9 cellular contexts compared by ENCODE assay signal in the genomic region with DNA sequence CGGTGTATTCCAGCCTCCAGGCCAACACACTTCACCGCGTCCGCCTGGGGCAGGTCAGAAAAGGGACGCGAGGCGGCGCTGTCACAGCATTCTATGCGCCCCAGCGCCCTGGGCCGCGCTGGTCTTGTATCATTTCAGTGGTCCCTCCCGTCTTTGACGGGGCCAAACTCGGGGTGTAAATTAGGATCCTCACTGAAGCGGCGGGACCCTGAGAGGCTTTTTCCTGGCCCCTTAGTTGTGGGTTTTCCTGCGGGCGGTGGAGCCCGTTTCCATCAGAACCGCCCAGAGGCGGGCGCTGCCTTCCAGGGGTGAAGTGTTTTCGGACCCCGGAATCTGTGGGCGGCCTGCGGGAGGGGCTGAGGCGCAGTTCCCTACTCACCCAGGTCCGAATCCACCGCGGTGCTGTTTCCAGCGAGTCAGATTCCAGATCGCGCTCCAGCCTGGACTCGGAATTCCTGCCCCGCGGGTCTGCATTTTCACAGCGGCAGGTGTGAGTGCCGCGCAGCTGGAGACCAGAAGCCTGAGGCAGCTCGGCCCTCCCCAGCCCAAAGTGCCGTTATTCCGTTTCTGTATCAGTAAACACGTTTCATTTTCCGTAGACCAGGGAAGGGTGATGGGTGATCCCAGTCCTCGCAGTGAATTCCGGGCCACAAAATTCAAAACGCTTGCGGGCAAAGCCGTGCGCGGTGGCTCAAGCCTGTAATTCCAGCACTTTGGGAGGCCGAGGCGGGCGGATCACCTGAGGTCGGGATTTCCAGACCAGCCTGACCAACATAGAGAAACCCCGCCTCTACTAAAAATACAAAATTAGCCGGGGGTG. TPM values are rescaled to one million over a fixed set of nuclear protein-coding genes. Genes with fewer than 3 reads are reported as not detected.
A peak's percentile ranks its signal among the peaks of the same experiment; 100 is the strongest.
DNase-seq lines count a peak whose midpoint lies in the region; ATAC-seq and TF ChIP-seq lines count a peak whose summit lies in the region.
"Had no signal": no experiment of that assay in that cellular context is flagged by ENCODE, and none has a peak within 500 bp of the region (broad histone marks: within the 10 kb centered on the region; RNA-seq: fewer than 3 reads in every experiment).

No MANE protein-coding gene starts in this region.

- TF ChIP-seq CTCF in BJ (IDR thresholded peaks at IDR 0.05; ENCODE audit: insufficient read depth, low read depth, low read length) (peak; percentile 95), glutamatergic neuron (IDR thresholded peaks at IDR 0.05; ENCODE audit: partially characterized antibody, unreplicated experiment) (peak; percentile 80), osteocyte (IDR thresholded peaks at IDR 0.05) (peak; percentile 91), thoracic aorta (IDR thresholded peaks at IDR 0.05) (peak; percentile 72)

- CTCF ChIA-PET in BJ (lab: Yijun Ruan, JAX): interaction anchor here (0.9 to 4.2 kb wide), 15 partner anchors 11 to 128 kb away, joined by 3 to 44 read pairs (median 4); a partner anchor contains a TSS

- DNase-seq in BJ (ENCODE audit: low read depth): no peak
- DNase-seq in activated naive CD4-positive, alpha-beta T cell treated with anti-CD3 and anti-CD28 coated beads, Interleukin-2, amount 50 U/mL, for 16 hours: peak; percentile 83
- DNase-seq in glutamatergic neuron: peak; percentile 92
- DNase-seq in osteocyte (ENCODE audit: extremely low spot score, unreplicated experiment): peak; percentile 95
- peak; percentile 45 for DNase-seq in thoracic aorta (ENCODE audit: low spot score)

- H3K9me3 Mint-ChIP-seq in glutamatergic neuron (ENCODE audit: unreplicated experiment) (peaks cover 5% of the 10 kb centered on the region), osteocyte (ENCODE audit: unreplicated experiment) (no peaks in the 10 kb centered on the region)

- H3K27ac ChIP-seq in KOPT-K1 (ENCODE audit: low read depth, low read length, poor library complexity, severe bottlenecking) (peak overlapping the region; percentile 85), thoracic aorta (peak overlapping the region; percentile 50 to 74)

- peak; percentile 31 for ATAC-seq in GM19023 (IDR thresholded peaks at IDR 0.05; ENCODE audit: unreplicated experiment)
- peak; percentile 79 for ATAC-seq in SK-N-SH treated with all-trans-retinoic acid at 6 μM for 48 hours
- no peak for ATAC-seq in thoracic aorta (ENCODE audit: insufficient number of reproducible peaks, low FRiP score, low read depth)

- peaks cover 15% of the 10 kb centered on the region for H3K27me3 Mint-ChIP-seq in glutamatergic neuron (ENCODE audit: unreplicated experiment)
- no peaks in the 10 kb centered on the region for H3K27me3 Mint-ChIP-seq in osteocyte (ENCODE audit: unreplicated experiment)

- H3K4me1 Mint-ChIP-seq in glutamatergic neuron (ENCODE audit: low read depth, unreplicated experiment) (peaks cover 10% of the 10 kb centered on the region), osteocyte (ENCODE audit: unreplicated experiment) (peaks cover 52% of the 10 kb centered on the region)

- H3K36me3 Mint-ChIP-seq in glutamatergic neuron (ENCODE audit: unreplicated experiment) (no peaks in the 10 kb centered on the region), osteocyte (ENCODE audit: unreplicated experiment) (no peaks in the 10 kb centered on the region)

- peak overlapping the region; percentile 84 for H3K4me3 Mint-ChIP-seq in glutamatergic neuron (ENCODE audit: unreplicated experiment)
- H3K4me3 Mint-ChIP-seq in osteocyte (ENCODE audit: unreplicated experiment): peak overlapping the region; percentile 77

- POLR2A ChIA-PET in BJ (lab: Charles Lee): interaction anchor here (0.6 kb wide), 1 partner anchor 68 kb away, joined by 9 read pairs; no protein-coding TSS in a partner anchor

- no peaks in the 10 kb centered on the region for H3K27me3 ChIP-seq in BJ (ENCODE audit: control insufficient read depth, insufficient read depth, low read length)
- no peaks in the 10 kb centered on the region for H3K27me3 ChIP-seq in thoracic aorta (replicated peaks; ENCODE audit: insufficient read depth)

- H3K4me1 ChIP-seq in thoracic aorta (ENCODE audit: control insufficient read depth in 1 of 2, low read depth in 2 of 2): peaks cover 6 to 24% of the 10 kb centered on the region in 2 donors

- no peaks in the 10 kb centered on the region for H3K9me3 ChIP-seq in KOPT-K1 (ENCODE audit: insufficient read depth, low read length, poor library complexity, severe bottlenecking)
- no peaks in the 10 kb centered on the region for H3K9me3 ChIP-seq in thoracic aorta

- peak overlapping the region; percentile 71 for H3K4me3 ChIP-seq in BJ (ENCODE audit: low read depth, low read length)
- peak overlapping the region; percentile 79 for H3K4me3 ChIP-seq in thoracic aorta

- H3K36me3 ChIP-seq in BJ (ENCODE audit: control insufficient read depth, insufficient read depth, low read length) (no peaks in the 10 kb centered on the region), KOPT-K1 (ENCODE audit: insufficient read depth, low read length) (no peaks in the 10 kb centered on the region), thoracic aorta (no peaks in the 10 kb centered on the region)

- H3K27ac Mint-ChIP-seq in glutamatergic neuron (ENCODE audit: unreplicated experiment) (no peak overlapping the region), osteocyte (ENCODE audit: unreplicated experiment) (peak overlapping the region; percentile 94)

TF ChIP-seq in SK-N-SH treated with all-trans-retinoic acid at 6 μM for 48 hours, 23 proteins besides CTCF, POLR2A, EP300 and RAD21 (continues in another document):
- TF ChIP-seq ZNF8 (CRISPR knock-in tag; IDR thresholded peaks at IDR 0.05): no peak
- TF ChIP-seq, protein P1, sequence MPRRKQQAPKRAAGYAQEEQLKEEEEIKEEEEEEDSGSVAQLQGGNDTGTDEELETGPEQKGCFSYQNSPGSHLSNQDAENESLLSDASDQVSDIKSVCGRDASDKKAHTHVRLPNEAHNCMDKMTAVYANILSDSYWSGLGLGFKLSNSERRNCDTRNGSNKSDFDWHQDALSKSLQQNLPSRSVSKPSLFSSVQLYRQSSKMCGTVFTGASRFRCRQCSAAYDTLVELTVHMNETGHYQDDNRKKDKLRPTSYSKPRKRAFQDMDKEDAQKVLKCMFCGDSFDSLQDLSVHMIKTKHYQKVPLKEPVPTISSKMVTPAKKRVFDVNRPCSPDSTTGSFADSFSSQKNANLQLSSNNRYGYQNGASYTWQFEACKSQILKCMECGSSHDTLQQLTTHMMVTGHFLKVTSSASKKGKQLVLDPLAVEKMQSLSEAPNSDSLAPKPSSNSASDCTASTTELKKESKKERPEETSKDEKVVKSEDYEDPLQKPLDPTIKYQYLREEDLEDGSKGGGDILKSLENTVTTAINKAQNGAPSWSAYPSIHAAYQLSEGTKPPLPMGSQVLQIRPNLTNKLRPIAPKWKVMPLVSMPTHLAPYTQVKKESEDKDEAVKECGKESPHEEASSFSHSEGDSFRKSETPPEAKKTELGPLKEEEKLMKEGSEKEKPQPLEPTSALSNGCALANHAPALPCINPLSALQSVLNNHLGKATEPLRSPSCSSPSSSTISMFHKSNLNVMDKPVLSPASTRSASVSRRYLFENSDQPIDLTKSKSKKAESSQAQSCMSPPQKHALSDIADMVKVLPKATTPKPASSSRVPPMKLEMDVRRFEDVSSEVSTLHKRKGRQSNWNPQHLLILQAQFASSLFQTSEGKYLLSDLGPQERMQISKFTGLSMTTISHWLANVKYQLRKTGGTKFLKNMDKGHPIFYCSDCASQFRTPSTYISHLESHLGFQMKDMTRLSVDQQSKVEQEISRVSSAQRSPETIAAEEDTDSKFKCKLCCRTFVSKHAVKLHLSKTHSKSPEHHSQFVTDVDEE (CRISPR knock-in tag; IDR thresholded peaks at IDR 0.05): no peak
- no peak for TF ChIP-seq SNAI2 (CRISPR knock-in tag; IDR thresholded peaks at IDR 0.05)
- TF ChIP-seq BACH2 (CRISPR knock-in tag; IDR thresholded peaks at IDR 0.05; ENCODE audit: borderline replicate concordance): no peak
- no peak for TF ChIP-seq ISL1 (CRISPR knock-in tag; IDR thresholded peaks at IDR 0.05)
- TF ChIP-seq GLIS3 (CRISPR knock-in tag; IDR thresholded peaks at IDR 0.05): no peak
- TF ChIP-seq ZNF70 (CRISPR knock-in tag; IDR thresholded peaks at IDR 0.05): no peak
- TF ChIP-seq TOX (CRISPR knock-in tag; IDR thresholded peaks at IDR 0.05; ENCODE audit: borderline replicate concordance): no peak
- TF ChIP-seq ZC3H10 (CRISPR knock-in tag; IDR thresholded peaks at IDR 0.05): no peak
- TF ChIP-seq ZFP30 (CRISPR knock-in tag; IDR thresholded peaks at IDR 0.05): no peak
- TF ChIP-seq CSDC2 (CRISPR knock-in tag; IDR thresholded peaks at IDR 0.05): no peak

RNA-seq across cellular contexts. Expression of a gene that starts 3.9 kb away (rescaled TPM):
- polyA plus RNA-seq in BJ (2011; rRNA removed): 21.9 and 23.4 TPM in 2 replicates
- 16.1 and 21.2 TPM in 2 replicates for polyA minus RNA-seq in BJ (2011; rRNA and poly(A)+ RNA removed)
- total RNA-seq in glutamatergic neuron (ENCODE audit: unreplicated experiment): 3.6 TPM
- total RNA-seq in osteocyte: 12.1 and 13.8 TPM in 2 replicates
- 1 to 10 TPM; 4.1 to 6.6 TPM for total RNA-seq in thoracic aorta

RNA-seq across cellular contexts. Expression of a gene that starts 34.7 kb away (rescaled TPM):
- not detected in 2 replicates for polyA plus RNA-seq in BJ (2011; rRNA removed)
- polyA minus RNA-seq in BJ (2011; rRNA and poly(A)+ RNA removed): not detected in 2 replicates
- total RNA-seq in glutamatergic neuron (ENCODE audit: unreplicated experiment): not detected
- total RNA-seq in osteocyte: not detected in 2 replicates
- not detected for total RNA-seq in thoracic aorta
- polyA plus RNA-seq: adipose tissue had no signal

RNA-seq across cellular contexts. Expression of a gene that starts 47.7 kb away (rescaled TPM):
- polyA plus RNA-seq in BJ (2011; rRNA removed): 412 and 584 TPM in 2 replicates
- polyA minus RNA-seq in BJ (2011; rRNA and poly(A)+ RNA removed): 531 and 787 TPM in 2 replicates
- total RNA-seq in glutamatergic neuron (ENCODE audit: unreplicated experiment) (526 TPM), osteocyte (315 and 331 TPM in 2 replicates), thoracic aorta (100 to 1,000 TPM; 198 to 217 TPM)

RNA-seq across cellular contexts. Expression of a gene that starts 52.3 kb away (rescaled TPM):
- polyA plus RNA-seq in BJ (2011; rRNA removed): 2.7 and 3.6 TPM in 2 replicates
- 0.36 and 1.1 TPM in 2 replicates for polyA minus RNA-seq in BJ (2011; rRNA and poly(A)+ RNA removed)
- total RNA-seq in glutamatergic neuron (ENCODE audit: unreplicated experiment) (95.6 TPM), osteocyte (8.8 and 9.0 TPM in 2 replicates), thoracic aorta (under 1 TPM; 0.78 to 0.95 TPM)

RNA-seq across cellular contexts. Expression of a gene that starts 53.3 kb away (rescaled TPM):
- polyA plus RNA-seq in BJ (2011; rRNA removed): 10.8 and 13.6 TPM in 2 replicates
- polyA minus RNA-seq in BJ (2011; rRNA and poly(A)+ RNA removed): 5.4 and 6.6 TPM in 2 replicates
- total RNA-seq in glutamatergic neuron (ENCODE audit: unreplicated experiment) (29.8 TPM), osteocyte (28.7 and 33.2 TPM in 2 replicates), thoracic aorta (10 to 100 TPM; 23.8 to 24.2 TPM)
